ENCODE assay signal across 26 cellular contexts in the genomic region with DNA sequence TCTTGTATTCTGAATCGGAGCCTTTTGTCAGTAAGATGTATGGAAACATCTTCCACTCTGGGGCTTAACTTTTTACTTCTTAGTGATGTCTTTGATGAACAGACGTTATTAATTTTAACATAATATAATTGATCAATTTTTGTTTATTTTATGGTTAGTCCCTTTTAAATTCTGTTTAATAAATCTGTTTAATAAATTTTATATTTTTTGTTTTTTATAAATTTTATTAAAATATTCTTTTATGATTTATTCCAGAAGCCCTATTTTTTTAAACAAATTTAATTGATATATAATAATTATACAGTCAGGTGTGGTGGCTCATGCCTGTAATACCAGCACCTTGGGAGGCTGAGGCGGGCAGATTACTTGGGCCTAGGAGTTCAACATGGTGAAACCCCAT.
"Had no signal": no experiment of that assay in that cellular context is flagged by ENCODE, and none has a peak within 500 bp of the region (broad histone marks: within the 10 kb centered on the region; RNA-seq: fewer than 3 reads in every experiment).

No MANE protein-coding gene starts in this region.

- H3K27ac ChIP-seq: left ventricle myocardium inferior, neural progenitor cell, neutrophil, right atrium auricular region, right lobe of liver, stomach, testis, thyroid gland, transverse colon, upper lobe of left lung, vagina had no signal

- DNase-seq: hippocampal formation; immature natural killer cell; left ventricle myocardium inferior; mesendoderm; naive B cell; natural killer cell; nephron progenitor cell; occipital lobe; right lobe of liver; stimulated activated CD4-positive, alpha-beta T cell treated with anti-CD3 and anti-CD28 coated beads, Interleukin-12 subunit alpha, Interleukin-12 subunit beta, amount 100 ng/mL, for 4 hours; stimulated activated CD4-positive, alpha-beta T cell treated with anti-CD3 and anti-CD28 coated beads, Interleukin-15, amount 100 ng/mL, for 24 hours; stimulated activated CD4-positive, alpha-beta T cell treated with anti-CD3 and anti-CD28 coated beads, Interleukin-2, amount 100 ng/mL, for 24 hours; stimulated activated CD4-positive, alpha-beta T cell treated with anti-CD3 and anti-CD28 coated beads, Interleukin-4, amount 100 ng/mL, for 1 hour; stimulated activated naive B cell treated with anti-CD40 and anti-IgM and Interleukin-4, amounts not matched to agents 10 μg/mL and 1 μg/mL and 100 μg/mL, for 72 hours; stimulated activated naive CD8-positive, alpha-beta T cell treated with anti-CD3 and anti-CD28 coated beads, Interleukin-15, Interleukin-2, amounts not matched to agents 100 U/mL and 50 U/mL, for 24 hours; stomach; testis; thyroid gland; transverse colon; upper lobe of left lung had no signal

- FAIRE-seq: islet of Langerhans had no signal

- H3K9me3 ChIP-seq: neutrophil, right lobe of liver, testis, thyroid gland, upper lobe of left lung, vagina had no signal

- H3K4me3 ChIP-seq: left ventricle myocardium inferior, lung, neural progenitor cell, right atrium auricular region, right lobe of liver, stomach, testis, thyroid gland, transverse colon, upper lobe of left lung, vagina had no signal

- H3K4me1 ChIP-seq: left ventricle myocardium inferior, neural progenitor cell, right atrium auricular region, right lobe of liver, stomach, testis, thyroid gland, transverse colon, upper lobe of left lung, vagina had no signal

- H3K36me3 ChIP-seq: neural progenitor cell, neutrophil, right atrium auricular region, right lobe of liver, stomach, thyroid gland, transverse colon, upper lobe of left lung, vagina had no signal

- ATAC-seq: natural killer cell; right lobe of liver; stimulated activated naive B cell treated with anti-CD40 and anti-IgM and Interleukin-4, amounts not matched to agents 10 μg/mL and 1 μg/mL and 100 μg/mL, for 72 hours had no signal

- H3K27me3 ChIP-seq: neural progenitor cell, neutrophil, right atrium auricular region, right lobe of liver, stomach, testis, thyroid gland, transverse colon, upper lobe of left lung, vagina had no signal
